Comparison of ENCODE assay signal across 9 cellular contexts in genomic region chr12:96197503-96198272, GRCh38. TPM values are rescaled to one million over a fixed set of nuclear protein-coding genes. Genes with fewer than 3 reads are reported as not detected.
DNase-seq lines count a peak whose midpoint lies in the region; ATAC-seq, FAIRE-seq and TF ChIP-seq lines count a peak whose summit lies in the region.
"Had no signal": no experiment of that assay in that cellular context is flagged by ENCODE, and none has a peak within 500 bp of the region (broad histone marks: within the 10 kb centered on the region; RNA-seq: fewer than 3 reads in every experiment).

No MANE protein-coding gene starts in this region.

- POLR2A ChIA-PET in A549 (lab: Yijun Ruan, JAX), result interaction anchor here (1.6 to 2.2 kb wide), 2 partner anchors 18 to 22 kb away, joined by 3 to 9 read pairs; no protein-coding TSS in a partner anchor
- POLR2A ChIA-PET in HCT116 (lab: Charles Lee), result no interaction called here

- H3K36me3 Mint-ChIP-seq in astrocyte (ENCODE audit: low read depth, unreplicated experiment) (peaks cover 3% of the 10 kb centered on the region), memory B cell (peaks cover 4% of the 10 kb centered on the region)

- H3K4me3 ChIP-seq in A549 (peak overlapping the region; percentile 7; the same call in 1 of the 3 replicates), HCT116 (replicated peaks in 1 of 2; ENCODE audit: low read depth in 1 of 2, low read length in 2 of 2) (peak overlapping the region in 1 of 2 experiments; percentile 86; a peak in 3 of 4 replicates), astrocyte (ENCODE audit: insufficient read depth, low read depth, low read length) (peak overlapping the region; percentile 94)

- intact Hi-C loops in HCT116 (cut with micrococcal nuclease), result loop anchor here (5.0 kb wide), 2 partner anchors 135 to 150 kb away; no protein-coding TSS in a partner anchor

- no peak for TF ChIP-seq POLR2A in A549 (IDR thresholded peaks at IDR 0.05; ENCODE audit: low read length)
- no peak for TF ChIP-seq POLR2A in HCT116 (IDR thresholded peaks at IDR 0.05; ENCODE audit: borderline replicate concordance, extremely low read depth, insufficient read depth, insufficient read length)

- peaks cover 79% of the 10 kb centered on the region for H3K79me2 ChIP-seq in HCT116 (ENCODE audit: insufficient read depth, low read length)
- H3K79me2 ChIP-seq in astrocyte (ENCODE audit: insufficient read depth, low read length), result peaks cover 74% of the 10 kb centered on the region

- peak; percentile 45 to 66 for ATAC-seq in A549
- 0 out of 2 replicates have a peak, but pooled peaks have one; percentile 2 for ATAC-seq in HCT116
- no peak for ATAC-seq in memory B cell (ENCODE audit: low read depth)
- ATAC-seq in HG03521 (IDR thresholded peaks at IDR 0.05; ENCODE audit: unreplicated experiment), result no peak
- ATAC-seq in left lobe of liver, result no peak
- ATAC-seq in HG03108 (IDR thresholded peaks at IDR 0.05; ENCODE audit: unreplicated experiment), result no peak

- peak overlapping the region; percentile 90 to 94 for H3K27ac ChIP-seq in A549
- peak overlapping the region; percentile 94 for H3K27ac ChIP-seq in HCT116 (ENCODE audit: low read depth, low read length)
- H3K27ac ChIP-seq in astrocyte (ENCODE audit: low read depth, low read length), result peak overlapping the region; percentile 100
- H3K27ac ChIP-seq: HL-60 had no signal

- CTCF ChIA-PET in A549 (lab: Yijun Ruan, JAX), result interaction anchor here (1.0 to 3.1 kb wide), 4 partner anchors 16 to 20 kb away, joined by 3 to 17 read pairs (median 3); no protein-coding TSS in a partner anchor
- CTCF ChIA-PET in HCT116 (lab: Charles Lee), result interaction anchor here (0.9 to 1.6 kb wide), 2 partner anchors 17 to 18 kb away, joined by 3 to 5 read pairs; no protein-coding TSS in a partner anchor

- TF ChIP-seq RAD21 in A549 (conservative IDR thresholded peaks at IDR 0.05 in 1 of 2, IDR thresholded peaks at IDR 0.05 in 1 of 2) (no peak), HCT116 (IDR thresholded peaks at IDR 0.05; ENCODE audit: low read depth) (no peak)

- RAD21 ChIA-PET in HCT116 (lab: Charles Lee; ENCODE audit: low non-redundant PET in 1 of 2, low total read pairs in 2 of 2, uncharacterized antibody in 2 of 2, unreplicated experiment in 2 of 2), result no interaction called here

- 18% methylated on average over 3 of the region's 3 CpGs for WGBS in A549 (ENCODE audit: missing lambda C conversion rate)

- H3K27ac Mint-ChIP-seq in astrocyte (ENCODE audit: unreplicated experiment) (peak overlapping the region; percentile 99), memory B cell (peak overlapping the region; percentile 95)

- no peaks in the 10 kb centered on the region for H3K9me3 ChIP-seq in A549
- H3K9me3 ChIP-seq in HCT116 (ENCODE audit: control insufficient read depth in 1 of 2, insufficient read depth in 1 of 2, low read depth in 1 of 2, low read length in 2 of 2), result no peaks in the 10 kb centered on the region
- H3K9me3 ChIP-seq in astrocyte (ENCODE audit: insufficient read depth, low read depth, low read length), result no peaks in the 10 kb centered on the region

- H3K27me3 ChIP-seq in HCT116 (ENCODE audit: insufficient read depth, low read length) (no peaks in the 10 kb centered on the region), astrocyte (ENCODE audit: insufficient read depth, low read length) (no peaks in the 10 kb centered on the region)

- H3K36me3 ChIP-seq in HCT116 (ENCODE audit: control insufficient read depth in 1 of 2, insufficient read depth in 2 of 2, low read length in 2 of 2) (no peaks in the 10 kb centered on the region), astrocyte (ENCODE audit: insufficient read depth, low read length) (no peaks in the 10 kb centered on the region)

- peak; percentile 18 for FAIRE-seq in A549 (lab: Jason Lieb, UNC)
- peak; percentile 90 for FAIRE-seq in astrocyte (lab: Jason Lieb, UNC)

- H3K4me1 ChIP-seq in A549 (peaks cover 38% of the 10 kb centered on the region), HCT116 (ENCODE audit: control insufficient read depth in 1 of 2, insufficient read depth in 2 of 2, low read length in 2 of 2) (peaks cover 43 to 69% of the 10 kb centered on the region in 2 experiments), astrocyte (ENCODE audit: insufficient read depth, low read length) (peaks cover 33% of the 10 kb centered on the region)

- H3K9me3 Mint-ChIP-seq in astrocyte (ENCODE audit: unreplicated experiment) (no peaks in the 10 kb centered on the region), memory B cell (no peaks in the 10 kb centered on the region)

- H3K4me3 Mint-ChIP-seq in astrocyte (ENCODE audit: unreplicated experiment) (peak overlapping the region; percentile 99), memory B cell (no peak overlapping the region)

- TF ChIP-seq CTCF in A549 (IDR thresholded peaks at IDR 0.05), result no peak
- TF ChIP-seq CTCF in HCT116 (IDR thresholded peaks at IDR 0.05 in 2 of 3, conservative IDR thresholded peaks at IDR 0.05 in 1 of 3; ENCODE audit: borderline replicate concordance in 1 of 3, insufficient read depth in 1 of 3, low read depth in 2 of 3, low read length in 2 of 3), result no peak
- TF ChIP-seq CTCF in astrocyte (IDR thresholded peaks at IDR 0.05; ENCODE audit: insufficient read depth, low read depth, low read length), result no peak

- H3K4me2 ChIP-seq in A549 (peak overlapping the region; percentile 91), HCT116 (ENCODE audit: low read length) (peak overlapping the region; percentile 97), astrocyte (ENCODE audit: low read length) (peak overlapping the region; percentile 99)

- TF ChIP-seq EP300 in A549 (IDR thresholded peaks at IDR 0.05), result no peak

- H2AFZ ChIP-seq in HCT116 (ENCODE audit: low read depth, low read length, poor library complexity, severe bottlenecking) (no peak overlapping the region), astrocyte (ENCODE audit: low read depth, low read length) (no peak overlapping the region)

- H4K20me1 ChIP-seq in HCT116 (ENCODE audit: insufficient read depth) (no peaks in the 10 kb centered on the region), astrocyte (ENCODE audit: insufficient read depth, low read length) (no peaks in the 10 kb centered on the region)

- H3K4me1 Mint-ChIP-seq in astrocyte (ENCODE audit: low read depth, unreplicated experiment) (peaks cover 33% of the 10 kb centered on the region), memory B cell (peaks cover 34% of the 10 kb centered on the region)

- H3K27me3 Mint-ChIP-seq in astrocyte (ENCODE audit: low read depth, unreplicated experiment) (no peaks in the 10 kb centered on the region), memory B cell (no peaks in the 10 kb centered on the region)

- peak overlapping the region; percentile 81 for H3K9ac ChIP-seq in HCT116 (ENCODE audit: low read length)
- peak overlapping the region; percentile 99 for H3K9ac ChIP-seq in astrocyte (ENCODE audit: low read length)

- DNase-seq in A549 (ENCODE audit: low read depth in 1 of 2, low spot score in 1 of 2) (peak; percentile 74 to 86), HCT116 (ENCODE audit: low read depth, low spot score) (peak; percentile 82), astrocyte (ENCODE audit: low read depth) (peak; percentile 97), memory B cell (ENCODE audit: low spot score in 2 of 2) (no peak), left lobe of liver (ENCODE audit: low spot score) (no peak), DMS79 (lab: John Stamatoyannopoulos, UW) (no peak)

- BruUV-seq in HCT116 (replicated peaks; lab: Mats Ljungman, UMichigan), result no TSS peak

- H3K9me2 ChIP-seq in HCT116 (ENCODE audit: insufficient read depth), result no peaks in the 10 kb centered on the region

TF ChIP-seq in A549, 52 proteins besides CTCF, POLR2A, EP300 and RAD21 (continues in another document):
- no peak for TF ChIP-seq HOXB13 (CRISPR knock-in tag; IDR thresholded peaks at IDR 0.05; ENCODE audit: low read depth)
- no peak for TF ChIP-seq HEYL (CRISPR knock-in tag; IDR thresholded peaks at IDR 0.05)
- no peak for TF ChIP-seq NR3C1 (IDR thresholded peaks at IDR 0.05)
- TF ChIP-seq FOSB (CRISPR knock-in tag; IDR thresholded peaks at IDR 0.05), result peak; percentile 91; the same call in 1 of the 2 replicates
- TF ChIP-seq SMC3 (IDR thresholded peaks at IDR 0.05), result no peak
- TF ChIP-seq TFCP2L1 (CRISPR knock-in tag; IDR thresholded peaks at IDR 0.05), result no peak
- no peak for TF ChIP-seq EHMT2 (IDR thresholded peaks at IDR 0.05; ENCODE audit: low read depth)
- TF ChIP-seq MAX (IDR thresholded peaks at IDR 0.05), result peak; percentile 31; the same call in 1 of the 2 replicates
- no peak for TF ChIP-seq NPAS2 (CRISPR knock-in tag; IDR thresholded peaks at IDR 0.05; ENCODE audit: borderline replicate concordance)
- no peak for TF ChIP-seq HDAC2 (IDR thresholded peaks at IDR 0.05)
- no peak for TF ChIP-seq CHD4 (IDR thresholded peaks at IDR 0.05; ENCODE audit: borderline replicate concordance)

TF ChIP-seq in HCT116, 20 proteins besides CTCF, POLR2A, EP300 and RAD21 (continues in another document):
- peak; percentile 29; the same call in 1 of the 2 replicates for TF ChIP-seq ELF1 (IDR thresholded peaks at IDR 0.05; ENCODE audit: borderline replicate concordance, low read depth)
- peak; percentile 62; the same call in 1 of the 2 replicates for TF ChIP-seq POLR2AphosphoS5 (IDR thresholded peaks at IDR 0.05; ENCODE audit: low read depth, low read length)
- peak; percentile 96 for TF ChIP-seq CEBPB (IDR thresholded peaks at IDR 0.05; ENCODE audit: low read depth)
- peak; percentile 42 for TF ChIP-seq ZBTB33 (IDR thresholded peaks at IDR 0.05; ENCODE audit: extremely low read depth, insufficient replicate concordance, low read length)
- no peak for TF ChIP-seq EGR1 (IDR thresholded peaks at IDR 0.05; ENCODE audit: low read depth)

RNA-seq across cellular contexts. Expression of gene ELK3, which starts 3.5 kb away (rescaled TPM):
- 36.5 and 38.6 TPM in 2 replicates for polyA plus RNA-seq in A549 (2011; rRNA removed)
- 22.9 and 34.3 TPM in 2 replicates for polyA plus RNA-seq in A549 (2012; cell fraction: cytosol; rRNA removed)
- polyA plus RNA-seq in A549 (2012; cell fraction: nucleus; rRNA removed), result 12.9 and 16.0 TPM in 2 replicates
- polyA plus RNA-seq in A549 (2017; fragmentation: RNase III; extraction: RNeasy Plus Mini Kit Qiagen cat#74134 plus additional on column Dnase treatment), result 28.5 to 36.0 TPM (median 33.1 TPM) in 3 replicates
- 46.9 and 47.9 TPM in 2 replicates for polyA minus RNA-seq in A549 (2011; rRNA and poly(A)+ RNA removed)
- total RNA-seq in HCT116 (2021; ENCODE audit: unreplicated experiment), result 45.6 TPM
- polyA plus RNA-seq in HCT116 (2012), result 42.5 and 44.0 TPM in 2 replicates
- total RNA-seq in astrocyte, result 54.8 and 62.7 TPM in 2 replicates
- 6.6 TPM for total RNA-seq in left lobe of liver

Comparison
In these comparisons a context has a peak if more than half of its experiments do, and no peak if none do; other contexts are left out.
1. ATAC-seq: peak in A549 (2 of 2) and HCT116 (single experiment); none in memory B cell (single experiment), HG03521 (single experiment), left lobe of liver (single experiment) and HG03108 (single experiment).
2. DNase-seq: peak in A549 (2 of 2), HCT116 (single experiment) and astrocyte (single experiment); none in memory B cell (0 of 2), left lobe of liver (single experiment) and DMS79 (single experiment).
3. Of the 6 proteins assayed by ChIP-seq in both A549 and HCT116: peak only in A549: none; only in HCT116: none; in both: CEBPB and MAX; in neither: 4.
4. Peak in every context shown above with its lines, with median percentiles within 50 percentile points of each other: H3K27ac ChIP-seq and H3K4me2 ChIP-seq.